Comparison of ENCODE assay signal across 1 cellular context in genomic region chr2:176122633-176123482, GRCh38.
TF ChIP-seq lines count a peak whose summit lies in the region.

Gene HOXD9, plus strand, starts transcription at chr2:176122719. Its CDS starts 50 bp downstream, at chr2:176122769.

TF ChIP-seq in neural cell, 6 proteins besides CTCF, POLR2A, EP300 and RAD21 (continued from another document):
- TF ChIP-seq REST (IDR thresholded peaks at IDR 0.05; ENCODE audit: borderline replicate concordance): no peak
- peak; percentile 97 for TF ChIP-seq EZH2 (IDR thresholded peaks at IDR 0.05; ENCODE audit: borderline replicate concordance, insufficient read depth, low read length, poor library complexity, severe bottlenecking)
- no peak for TF ChIP-seq SMC3 (conservative IDR thresholded peaks at IDR 0.05; ENCODE audit: poor library complexity)
